ENCODE assay signal across 28 cellular contexts in the genomic region with DNA sequence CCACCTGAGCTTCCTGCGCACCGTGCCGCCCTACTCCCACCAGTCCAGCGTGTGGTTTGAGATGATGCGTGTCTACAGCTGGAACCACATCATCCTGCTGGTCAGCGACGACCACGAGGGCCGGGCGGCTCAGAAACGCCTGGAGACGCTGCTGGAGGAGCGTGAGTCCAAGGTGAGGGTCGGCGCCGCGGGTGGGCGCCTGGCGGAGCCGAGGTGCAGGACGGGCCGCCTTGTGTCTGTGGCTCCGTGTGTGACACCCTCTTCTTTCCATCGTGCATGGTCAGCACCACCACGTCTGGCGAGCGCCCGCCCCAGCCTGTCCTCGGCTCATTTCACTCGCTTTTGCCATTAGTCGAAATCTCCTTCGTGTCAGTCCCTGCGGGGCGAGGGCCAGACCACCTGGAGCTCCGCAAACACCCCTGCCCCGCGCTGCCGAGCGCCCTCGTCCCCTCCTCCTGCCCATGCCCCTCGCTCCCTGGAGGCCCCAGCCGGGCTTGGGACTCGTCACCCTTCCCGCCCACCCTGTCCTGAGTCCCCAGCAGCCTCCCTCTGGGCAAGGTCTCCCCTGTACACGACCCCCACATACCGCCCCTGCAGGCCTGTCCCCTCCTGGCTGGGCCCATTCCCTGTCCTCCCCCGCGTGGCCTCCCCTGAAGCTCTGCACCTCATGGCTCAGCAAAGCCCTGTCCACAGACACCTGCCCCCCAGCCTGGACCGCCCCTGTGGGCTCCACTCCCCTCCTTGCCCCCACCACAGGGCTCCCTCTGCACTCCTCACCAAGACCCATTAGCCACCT. TPM values are rescaled to one million over a fixed set of nuclear protein-coding genes. Genes with fewer than 3 reads are reported as not detected.
"Had no signal": no experiment of that assay in that cellular context is flagged by ENCODE, and none has a peak within 500 bp of the region (broad histone marks: within the 10 kb centered on the region; RNA-seq: fewer than 3 reads in every experiment).

No MANE protein-coding gene starts in this region.

- H3K27ac ChIP-seq: ascending aorta, coronary artery, foreskin keratinocyte, left lung, skin epidermis, stomach, testis, VCaP had no signal

- DNase-seq: activated CD4-positive, alpha-beta T cell treated with anti-CD3 and anti-CD28 coated beads, Interleukin-2, amount 50 U/mL, for 1 hour; activated CD4-positive, CD25-positive, alpha-beta regulatory T cell treated with anti-CD3 and anti-CD28 coated beads, Interleukin-2, amount 50 U/mL, for 72 hours; activated CD8-positive, alpha-beta memory T cell treated with anti-CD3 and anti-CD28 coated beads for 24 hours; activated CD8-positive, alpha-beta memory T cell treated with anti-CD3 and anti-CD28 coated beads, Interleukin-2, amount 50 U/mL, for 48 hours; activated effector memory CD4-positive, alpha-beta T cell treated with Interleukin-2 at 50 U/mL for 16 hours; activated naive CD4-positive, alpha-beta T cell treated with anti-CD3 and anti-CD28 coated beads, Interleukin-2, amount 10 ng/mL, durations not matched to agents 7 days and 5 days; activated T-cell treated with anti-CD3 and anti-CD28 coated beads, Interleukin-2, amount 50 U/mL, for 48 hours; foreskin keratinocyte; hypothalamus; stomach; T-helper 9 cell; testis had no signal

- H3K9me3 ChIP-seq: ascending aorta, left lung, stomach, testis had no signal

- H3K27me3 ChIP-seq: ascending aorta, testis had no signal

- ATAC-seq: foreskin keratinocyte, left lung had no signal

- H3K4me3 Mint-ChIP-seq: activated naive CD4-positive, alpha-beta T cell treated with anti-CD3 and anti-CD28 coated beads, Interleukin-2, amount 10 ng/mL, durations not matched to agents 7 days and 5 days; central memory CD8-positive, alpha-beta T cell; memory B cell; type B pancreatic cell had no signal

- FAIRE-seq: keratinocyte had no signal

- H3K4me3 ChIP-seq: ascending aorta, coronary artery, left lung, skin epidermis, stomach, testis had no signal

- H3K27ac Mint-ChIP-seq: activated naive CD4-positive, alpha-beta T cell treated with anti-CD3 and anti-CD28 coated beads, Interleukin-2, amount 10 ng/mL, durations not matched to agents 7 days and 5 days; memory B cell; progenitor cell of endocrine pancreas; type B pancreatic cell had no signal

- H3K36me3 ChIP-seq: ascending aorta, left lung, stomach had no signal

- H3K9me3 Mint-ChIP-seq: activated naive CD4-positive, alpha-beta T cell treated with anti-CD3 and anti-CD28 coated beads, Interleukin-2, amount 10 ng/mL, durations not matched to agents 7 days and 5 days; central memory CD8-positive, alpha-beta T cell; memory B cell; type B pancreatic cell had no signal

- H3K4me1 ChIP-seq: ascending aorta, foreskin keratinocyte, left lung, stomach, testis had no signal

RNA-seq across cellular contexts. Expression of gene GRIN1, which starts 7.0 kb away (rescaled TPM):
- total RNA-seq: ascending aorta, epithelial cell of proximal tubule, mononuclear cell, omental fat pad had no signal

RNA-seq across cellular contexts. Expression of gene LRRC26, which starts 23.9 kb away (rescaled TPM):
- total RNA-seq: ascending aorta, epithelial cell of proximal tubule, fibroblast of lung, foreskin keratinocyte, omental fat pad had no signal
- polyA plus RNA-seq: fibroblast of lung, foreskin keratinocyte, keratinocyte had no signal

RNA-seq across cellular contexts. Expression of gene TMEM210, which starts 25.9 kb away (rescaled TPM):
- total RNA-seq: ascending aorta, epithelial cell of proximal tubule, fibroblast of lung, foreskin keratinocyte, left lung, mononuclear cell, omental fat pad, progenitor cell of endocrine pancreas, stomach had no signal
- polyA plus RNA-seq: adipose tissue, fibroblast of lung, foreskin keratinocyte, keratinocyte, neural cell, stomach had no signal
